Comparison of ENCODE assay signal across 5 cellular contexts in the genomic region with DNA sequence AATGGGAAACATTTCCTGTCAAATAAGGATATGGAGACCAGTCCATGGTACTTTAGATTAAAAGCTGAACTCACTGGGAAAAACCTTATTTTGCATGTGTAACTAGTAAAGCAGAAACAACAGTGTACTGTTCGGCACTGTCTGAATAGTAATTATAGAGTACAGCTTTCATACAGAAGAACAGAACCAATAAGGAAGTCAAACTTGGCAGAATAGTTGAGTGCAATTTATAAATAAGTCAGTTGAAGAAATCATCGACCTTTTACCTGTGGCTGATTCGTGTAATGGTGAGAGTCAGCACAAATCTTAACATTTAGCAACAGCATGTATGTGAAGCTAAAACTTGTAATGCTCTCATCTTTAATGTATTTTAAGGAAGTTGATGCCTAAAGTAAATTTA. TPM values are rescaled to one million over a fixed set of nuclear protein-coding genes. Genes with fewer than 3 reads are reported as not detected.
"Had no signal": no experiment of that assay in that cellular context is flagged by ENCODE, and none has a peak within 500 bp of the region (broad histone marks: within the 10 kb centered on the region; RNA-seq: fewer than 3 reads in every experiment).

No MANE protein-coding gene starts in this region.

RNA-seq across cellular contexts. Expression of gene CD8B, which starts 24.3 kb away (rescaled TPM):
- total RNA-seq: HepG2, HT1080, IMR-90, NCI-H460, SJSA1 had no signal
- polyA plus RNA-seq: IMR-90 had no signal

RNA-seq across cellular contexts. Expression of gene RGPD1, which starts 55.9 kb away (rescaled TPM):
- total RNA-seq: HT1080 had no signal
